In genomic region chr2:15561574-15562344, GRCh38 we compare ENCODE assay signal across 8 cellular contexts. TPM values are rescaled to one million over a fixed set of nuclear protein-coding genes. Genes with fewer than 3 reads are reported as not detected.
DNase-seq lines count a peak whose midpoint lies in the region; ATAC-seq and TF ChIP-seq lines count a peak whose summit lies in the region.

No MANE protein-coding gene starts in this region.

- no peak for TF ChIP-seq CTCF in AG04450 (IDR thresholded peaks at IDR 0.05; ENCODE audit: low read depth, low read length)

- ATAC-seq in GM18519 (IDR thresholded peaks at IDR 0.05; ENCODE audit: low FRiP score, unreplicated experiment) = peak; percentile 23
- ATAC-seq in HG03045 (IDR thresholded peaks at IDR 0.05; ENCODE audit: unreplicated experiment) = peak; percentile 18

- DNase-seq in AG04450 (ENCODE audit: low read depth, low spot score) (no peak), NCI-H774 (lab: John Stamatoyannopoulos, UW) (peak; percentile 24), germinal center (ENCODE audit: low spot score) (peak; percentile 15), occipital lobe (lab: John Stamatoyannopoulos, UW) (peak; percentile 21)
- peak; percentile 37 for DNase-seq in activated naive CD4-positive, alpha-beta T cell treated with Interleukin-2 at 50 U/mL for 16 hours
- no peak for DNase-seq in effector CD4-positive, alpha-beta T cell

- H3K27ac ChIP-seq in AG04450 (ENCODE audit: low read depth, low read length) = peak overlapping the region; percentile 73

- peak overlapping the region; percentile 91 for H3K4me3 ChIP-seq in AG04450 (ENCODE audit: low read depth, low read length)

- no peaks in the 10 kb centered on the region for H3K9me3 ChIP-seq in AG04450 (ENCODE audit: control insufficient read depth, insufficient read depth, low read length)

- CTCF ChIA-PET in AG04450 (lab: Charles Lee) = interaction anchor here (0.6 to 5.5 kb wide), 5 partner anchors 8 to 208 kb away, joined by 3 to 49 read pairs (median 4); no protein-coding TSS in a partner anchor

- H3K27me3 ChIP-seq in AG04450 (ENCODE audit: control insufficient read depth, insufficient read depth, low read length) = peaks cover 7% of the 10 kb centered on the region

- POLR2A ChIA-PET in AG04450 (lab: Yijun Ruan, JAX) = interaction anchor here (1.0 kb wide), 1 partner anchor 30 kb away, joined by 9 read pairs; the partner anchor contains the start of gene DDX1

RNA-seq across cellular contexts. Expression of gene NBAS, which starts 0.6 kb away (rescaled TPM):
- polyA plus RNA-seq in AG04450 (2011; rRNA removed) = 45.0 and 53.8 TPM in 2 replicates
- 124 and 125 TPM in 2 replicates for polyA minus RNA-seq in AG04450 (2011; rRNA and poly(A)+ RNA removed)
- total RNA-seq in occipital lobe = 168 TPM

RNA-seq across cellular contexts. Expression of gene DDX1, which starts 29.9 kb away (rescaled TPM):
- 121 and 171 TPM in 2 replicates for polyA plus RNA-seq in AG04450 (2011; rRNA removed)
- 42.3 and 72.3 TPM in 2 replicates for polyA minus RNA-seq in AG04450 (2011; rRNA and poly(A)+ RNA removed)
- 99.7 TPM for total RNA-seq in occipital lobe

Comparison
In these comparisons a context has a peak if more than half of its experiments do, and no peak if none do; other contexts are left out.
1. DNase-seq: peak in NCI-H774 (single experiment), activated naive CD4-positive, alpha-beta T cell treated with Interleukin-2 at 50 U/mL for 16 hours (single experiment), germinal center (single experiment) and occipital lobe (single experiment); none in AG04450 (single experiment) and effector CD4-positive, alpha-beta T cell (single experiment).